ENCODE assay signal across 8 cellular contexts in the genomic region with DNA sequence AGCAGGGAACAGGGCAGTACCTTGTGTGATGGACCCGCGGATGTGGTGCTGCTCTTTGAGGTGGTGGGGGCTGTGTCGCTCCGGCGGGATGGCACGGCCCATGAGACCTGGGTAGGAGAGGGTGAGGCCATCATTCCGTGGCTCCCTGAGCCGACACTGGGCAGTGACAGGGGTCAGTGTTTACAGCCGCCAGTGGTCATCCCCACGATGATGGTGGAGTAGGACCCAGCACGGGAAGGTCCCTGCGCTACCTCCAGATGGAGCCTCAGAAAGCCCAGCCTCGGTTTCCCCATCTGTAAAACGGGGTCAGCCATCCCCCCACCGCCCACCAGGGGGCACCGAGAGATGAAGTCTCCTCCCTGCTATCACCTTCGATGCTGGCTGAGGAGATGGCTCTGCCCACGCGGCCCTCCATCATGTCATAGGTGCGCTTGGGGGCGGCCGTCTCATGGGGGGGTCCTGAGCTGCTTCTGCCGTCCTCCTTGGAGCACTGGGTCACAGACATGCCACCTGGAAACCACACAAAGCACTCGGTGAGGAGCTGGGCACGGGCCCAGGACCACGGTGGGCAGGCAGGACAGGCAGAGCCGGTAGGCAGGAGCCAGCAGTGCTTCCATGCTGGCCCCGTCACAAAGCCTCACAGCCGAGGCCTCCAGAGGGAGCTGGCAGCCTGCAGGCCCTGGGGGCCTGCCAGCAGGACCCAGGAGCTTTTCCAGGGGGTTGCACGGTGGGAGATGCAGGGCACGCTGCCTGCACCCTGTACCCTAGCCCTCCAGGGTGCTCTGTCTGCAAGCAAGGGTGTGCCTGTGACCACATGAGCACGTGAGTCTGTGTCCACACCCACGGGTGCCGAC. TPM values are rescaled to one million over a fixed set of nuclear protein-coding genes. Genes with fewer than 3 reads are reported as not detected.
DNase-seq lines count a peak whose midpoint lies in the region; ATAC-seq and TF ChIP-seq lines count a peak whose summit lies in the region.

No MANE protein-coding gene starts in this region.

- no peaks in the 10 kb centered on the region for H3F3A ChIP-seq in neural cell (ENCODE audit: insufficient read depth, low read length, poor library complexity, severe bottlenecking)

- no peaks in the 10 kb centered on the region for H4K20me1 ChIP-seq in neural cell (ENCODE audit: insufficient read depth)

- ATAC-seq in HG02623 (IDR thresholded peaks at IDR 0.05; ENCODE audit: unreplicated experiment) (no peak), GM18511 (IDR thresholded peaks at IDR 0.05; ENCODE audit: unreplicated experiment) (no peak), HG03280 (IDR thresholded peaks at IDR 0.05; ENCODE audit: unreplicated experiment) (no peak)

- H3K27ac ChIP-seq in neural cell (ENCODE audit: low read length): no peak overlapping the region

- H3K79me2 ChIP-seq in neural cell (replicated peaks; ENCODE audit: insufficient read depth, low read length): no peaks in the 10 kb centered on the region

- no peak overlapping the region for H2AFZ ChIP-seq in neural cell (ENCODE audit: low read depth, low read length)

- no peak overlapping the region for H3K4me2 ChIP-seq in neural cell (ENCODE audit: low read length)

- no peak for TF ChIP-seq EP300 in neural cell (conservative IDR thresholded peaks at IDR 0.05; ENCODE audit: poor library complexity, severe bottlenecking)

- no peaks in the 10 kb centered on the region for H3K9me3 ChIP-seq in neural cell (ENCODE audit: low read length)

- CTCF ChIA-PET in BJ (lab: Yijun Ruan, JAX): interaction anchor here (0.7 to 2.2 kb wide), 6 partner anchors 16 to 423 kb away, joined by 3 to 13 read pairs (median 5); no protein-coding TSS in a partner anchor

- H3K9me2 ChIP-seq in neural cell (ENCODE audit: insufficient read depth, low read length): no peaks in the 10 kb centered on the region

- DNase-seq in BJ (ENCODE audit: low read depth) (no peak), NAMALWA (ENCODE audit: low spot score) (peak; percentile 28), astrocyte of the cerebellum (ENCODE audit: low read depth) (no peak), DMS153 (lab: John Stamatoyannopoulos, UW) (no peak)

- H3K9ac ChIP-seq in neural cell (ENCODE audit: low read length): no peak overlapping the region

- H3K36me3 ChIP-seq in BJ (ENCODE audit: control insufficient read depth, insufficient read depth, low read length) (peaks cover 76% of the 10 kb centered on the region), neural cell (ENCODE audit: insufficient read depth, low read length) (peaks cover 8% of the 10 kb centered on the region)

- in situ Hi-C loops in astrocyte of the cerebellum (cut with HindIII; ENCODE audit: low sequenced_read_pairs): no loop called here

- TF ChIP-seq CTCF in BJ (IDR thresholded peaks at IDR 0.05; ENCODE audit: insufficient read depth, low read depth, low read length) (peak; percentile 61), astrocyte of the cerebellum (IDR thresholded peaks at IDR 0.05; ENCODE audit: low read depth, low read length, missing control alignments) (peak; percentile 48), neural cell (IDR thresholded peaks at IDR 0.05; ENCODE audit: poor library complexity, severe bottlenecking) (peak; percentile 51)

- POLR2A ChIA-PET in BJ (lab: Charles Lee): no interaction called here

- peak; percentile 56 for TF ChIP-seq RAD21 in neural cell (conservative IDR thresholded peaks at IDR 0.05)

- H3K4me3 ChIP-seq in BJ (ENCODE audit: low read depth, low read length) (no peak overlapping the region), astrocyte of the cerebellum (ENCODE audit: low read depth, low read length) (no peak overlapping the region), neural cell (ENCODE audit: low read length) (no peak overlapping the region)

- H3K27me3 ChIP-seq in BJ (ENCODE audit: control insufficient read depth, insufficient read depth, low read length) (no peaks in the 10 kb centered on the region), neural cell (ENCODE audit: insufficient read depth, low read depth, low read length) (no peaks in the 10 kb centered on the region)

TF ChIP-seq in neural cell, 6 proteins besides CTCF, POLR2A, EP300 and RAD21:
- TF ChIP-seq MXI1 (conservative IDR thresholded peaks at IDR 0.05; ENCODE audit: poor library complexity, severe bottlenecking) (no peak), SMC3 (conservative IDR thresholded peaks at IDR 0.05; ENCODE audit: poor library complexity) (peak; percentile 70)

RNA-seq across cellular contexts. Expression of a gene that starts 53.1 kb away (rescaled TPM):
- polyA plus RNA-seq in BJ (2011; rRNA removed) (0.05 TPM in 1 of 2 replicates, not detected in the other), neural cell (5.6 and 9.6 TPM in 2 replicates)
- polyA minus RNA-seq in BJ (2011; rRNA and poly(A)+ RNA removed): not detected in 2 replicates
- 5.1 and 12.9 TPM in 2 replicates for polyA minus RNA-seq in neural cell
